Comparison of ENCODE assay signal across 1 cellular context in the genomic region with DNA sequence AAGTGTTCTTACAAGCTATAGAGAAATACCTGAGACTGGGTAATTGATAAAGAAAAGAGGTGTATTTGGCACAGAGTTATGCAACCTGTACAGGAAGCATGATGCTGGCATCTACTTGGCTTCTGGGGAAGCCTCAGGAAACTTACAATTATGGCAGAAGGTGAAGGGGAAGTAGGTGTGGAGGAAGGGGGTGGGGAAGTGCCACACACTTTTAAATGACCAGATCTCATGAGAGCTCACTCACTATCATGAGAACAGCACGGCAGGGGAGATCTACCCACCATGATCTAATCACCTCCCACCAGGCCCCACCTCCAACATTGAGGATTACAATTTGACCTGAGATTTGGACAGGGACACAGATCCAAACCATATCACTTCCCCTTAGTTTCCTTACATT.
TF ChIP-seq lines count a peak whose summit lies in the region.

No MANE protein-coding gene starts in this region.

TF ChIP-seq in GM12891, 5 proteins besides CTCF, POLR2A, EP300 and RAD21:
- TF ChIP-seq PAX5 (IDR thresholded peaks at IDR 0.05; ENCODE audit: insufficient read depth, low read length, severe bottlenecking) = no peak
- no peak for TF ChIP-seq SPI1 (IDR thresholded peaks at IDR 0.05; ENCODE audit: low read depth, low read length)
- TF ChIP-seq TAF1 (IDR thresholded peaks at IDR 0.05; ENCODE audit: low read depth, low read length) = no peak
- no peak for TF ChIP-seq POLR2AphosphoS5 (IDR thresholded peaks at IDR 0.05; ENCODE audit: low read depth, low read length)
- TF ChIP-seq POU2F2 (IDR thresholded peaks at IDR 0.05; ENCODE audit: low read depth, low read length) = no peak
